Comparison of ENCODE assay signal across 8 cellular contexts in genomic region chr16:71262391-71262790, GRCh38. TPM values are rescaled to one million over a fixed set of nuclear protein-coding genes. Genes with fewer than 3 reads are reported as not detected.
"Had no signal": no experiment of that assay in that cellular context is flagged by ENCODE, and none has a peak within 500 bp of the region (broad histone marks: within the 10 kb centered on the region; RNA-seq: fewer than 3 reads in every experiment).

No MANE protein-coding gene starts in this region.

- H3K4me2 ChIP-seq: GM23338 had no signal

- H3K9me3 ChIP-seq: HAP-1 had no signal

- H2AFZ ChIP-seq: GM23338 had no signal

- H3K4me3 ChIP-seq: GM23338, HAP-1 had no signal

- FAIRE-seq: HepG2 had no signal

- DNase-seq: H7, HFFc6, KBM-7 had no signal

- H3K27ac ChIP-seq: HL-60 had no signal

- H3K36me3 ChIP-seq: HAP-1 had no signal

- H3K4me1 ChIP-seq: HAP-1 had no signal

RNA-seq across cellular contexts. Expression of gene HYDIN, which starts 31.9 kb away (rescaled TPM):
- total RNA-seq: HepG2 had no signal
- polyA plus RNA-seq: HepG2, IgD-negative memory B cell had no signal
